9 cellular contexts compared by ENCODE assay signal in the genomic region with DNA sequence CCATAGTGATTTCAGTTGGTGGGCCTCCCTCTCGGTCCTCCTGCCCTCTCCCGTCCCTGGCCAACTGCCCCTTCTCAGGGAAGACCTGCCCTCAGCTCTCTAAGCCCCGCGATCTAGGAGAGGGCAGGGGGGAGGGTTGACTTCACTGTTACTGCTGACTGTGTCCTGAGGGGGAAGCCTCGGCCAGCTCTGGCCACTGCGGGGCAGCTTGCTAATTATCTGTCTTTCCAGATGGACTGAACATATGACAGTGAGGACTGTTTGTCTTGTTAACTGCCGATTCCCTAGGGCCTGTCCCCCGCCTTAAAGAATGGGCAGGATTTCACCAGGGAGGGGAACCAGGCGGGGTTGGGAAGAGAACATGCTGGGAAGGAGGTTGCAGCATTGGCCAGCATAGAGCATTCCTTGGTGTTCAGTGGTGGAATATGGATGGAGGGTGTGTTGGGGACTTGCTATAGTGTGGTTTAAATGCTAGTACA. TPM values are rescaled to one million over a fixed set of nuclear protein-coding genes. Genes with fewer than 3 reads are reported as not detected.
A peak's percentile ranks its signal among the peaks of the same experiment; 100 is the strongest.
DNase-seq lines count a peak whose midpoint lies in the region; ATAC-seq and TF ChIP-seq lines count a peak whose summit lies in the region.
"Had no signal": no experiment of that assay in that cellular context is flagged by ENCODE, and none has a peak within 500 bp of the region (broad histone marks: within the 10 kb centered on the region; RNA-seq: fewer than 3 reads in every experiment).

No MANE protein-coding gene starts in this region.

- no peak overlapping the region for H3K27ac ChIP-seq in CD8-positive, alpha-beta T cell (ENCODE audit: low read depth, low read length)
- peak overlapping the region in 3 of 4 donors; percentile 36 to 60 (median 48) for H3K27ac ChIP-seq in esophagus muscularis mucosa (replicated peaks in 1 of 4)
- H3K27ac ChIP-seq: VCaP had no signal

- peaks cover 4% of the 10 kb centered on the region for H3K4me1 ChIP-seq in CD8-positive, alpha-beta T cell (ENCODE audit: insufficient read depth, low read length)
- peaks cover 11 to 28% (median 26%) of the 10 kb centered on the region in 4 donors for H3K4me1 ChIP-seq in esophagus muscularis mucosa

- H3K4me3 ChIP-seq in CD8-positive, alpha-beta T cell (ENCODE audit: low read depth, low read length) = no peak overlapping the region
- no peak overlapping the region for H3K4me3 ChIP-seq in esophagus muscularis mucosa

- intact Hi-C loops in CD8-positive, alpha-beta T cell (cut with DNase I, micrococcal nuclease) = loop anchor here in 1 of 2 experiments (5.0 kb wide), 1 partner anchor 149 kb away; no protein-coding TSS in a partner anchor
- intact Hi-C loops in esophagus muscularis mucosa (cut with DNase I) = no loop called here

- no peaks in the 10 kb centered on the region for H3K27me3 Mint-ChIP-seq in CD8-positive, alpha-beta T cell (ENCODE audit: low read depth)
- peaks cover 13% of the 10 kb centered on the region for H3K27me3 Mint-ChIP-seq in nephron progenitor cell (ENCODE audit: low read depth, poor library complexity)

- CTCF ChIA-PET in CD8-positive, alpha-beta T cell (lab: Charles Lee) = no interaction called here

- no peak for TF ChIP-seq EP300 in esophagus muscularis mucosa (IDR thresholded peaks at IDR 0.05)

- no peak for DNase-seq in CD8-positive, alpha-beta T cell
- DNase-seq in NCI-H82 (lab: John Stamatoyannopoulos, UW) = peak; percentile 87
- DNase-seq in esophagus muscularis mucosa (ENCODE audit: extremely low spot score) = no peak
- DNase-seq in nephron progenitor cell = peak; percentile 58
- no peak for DNase-seq in kidney glomerular epithelial cell (lab: John Stamatoyannopoulos, UW)
- no peak for DNase-seq in NCI-H1048 (lab: John Stamatoyannopoulos, UW)

- no peaks in the 10 kb centered on the region for H3K27me3 ChIP-seq in CD8-positive, alpha-beta T cell (ENCODE audit: insufficient read depth, low read length)
- H3K27me3 ChIP-seq in esophagus muscularis mucosa = no peaks in the 10 kb centered on the region

- H3K9me3 ChIP-seq in CD8-positive, alpha-beta T cell (ENCODE audit: low read length) = no peaks in the 10 kb centered on the region
- H3K9me3 ChIP-seq in esophagus muscularis mucosa = no peaks in the 10 kb centered on the region

- H3K36me3 ChIP-seq in CD8-positive, alpha-beta T cell (ENCODE audit: insufficient read depth, low read length) = peaks cover 31% of the 10 kb centered on the region
- H3K36me3 ChIP-seq in esophagus muscularis mucosa = peaks cover 0 to 8% (median 0%) of the 10 kb centered on the region in 4 donors

- H3K4me1 Mint-ChIP-seq in CD8-positive, alpha-beta T cell (ENCODE audit: low read depth) = peaks cover 32% of the 10 kb centered on the region
- H3K4me1 Mint-ChIP-seq in nephron progenitor cell = peaks cover 46% of the 10 kb centered on the region

- peak overlapping the region; percentile 72 for H3K27ac Mint-ChIP-seq in CD8-positive, alpha-beta T cell
- H3K27ac Mint-ChIP-seq in nephron progenitor cell = peak overlapping the region; percentile 52

- POLR2A ChIA-PET in CD8-positive, alpha-beta T cell (lab: Charles Lee) = no interaction called here

- no peak for TF ChIP-seq POLR2A in esophagus muscularis mucosa (IDR thresholded peaks at IDR 0.05; ENCODE audit: low read depth)

- H3K4me3 Mint-ChIP-seq in CD8-positive, alpha-beta T cell = no peak overlapping the region
- no peak overlapping the region for H3K4me3 Mint-ChIP-seq in nephron progenitor cell

- 64% methylated on average over 8 of the region's 9 CpGs for WGBS in esophagus muscularis mucosa

- H3K9me3 Mint-ChIP-seq in CD8-positive, alpha-beta T cell = no peaks in the 10 kb centered on the region
- no peaks in the 10 kb centered on the region for H3K9me3 Mint-ChIP-seq in nephron progenitor cell

- no peak for ATAC-seq in CD8-positive, alpha-beta T cell
- ATAC-seq in GM21786 (IDR thresholded peaks at IDR 0.05; ENCODE audit: unreplicated experiment) (no peak), GM21825 (IDR thresholded peaks at IDR 0.05; ENCODE audit: unreplicated experiment) (no peak)

- no peak for TF ChIP-seq CTCF in CD8-positive, alpha-beta T cell (IDR thresholded peaks at IDR 0.05)
- TF ChIP-seq CTCF in esophagus muscularis mucosa (IDR thresholded peaks at IDR 0.05) (no peak), nephron progenitor cell (IDR thresholded peaks at IDR 0.05) (no peak)

- peaks cover 71% of the 10 kb centered on the region for H3K36me3 Mint-ChIP-seq in CD8-positive, alpha-beta T cell
- H3K36me3 Mint-ChIP-seq in nephron progenitor cell (ENCODE audit: low read depth) = no peaks in the 10 kb centered on the region

RNA-seq across cellular contexts. Expression of a gene that starts 22.9 kb away (rescaled TPM):
- total RNA-seq in CD8-positive, alpha-beta T cell = 10 to 100 TPM; 22.3 to 22.7 TPM
- 10 to 100 TPM; 18.3 to 31.1 (median 26.6) TPM for total RNA-seq in esophagus muscularis mucosa

RNA-seq across cellular contexts. Expression of a gene that starts 24.9 kb away (rescaled TPM):
- 1 to 10 TPM; 2.0 to 2.4 TPM for total RNA-seq in CD8-positive, alpha-beta T cell
- total RNA-seq in esophagus muscularis mucosa = 1 to 10 TPM; 2.2 to 5.6 (median 4.1) TPM

Comparison
In these comparisons a context has a peak if more than half of its experiments do, and no peak if none do; other contexts are left out.
1. DNase-seq: peak in NCI-H82 (single experiment) and nephron progenitor cell (single experiment); none in CD8-positive, alpha-beta T cell (0 of 7), esophagus muscularis mucosa (single experiment), kidney glomerular epithelial cell (single experiment) and NCI-H1048 (single experiment).